7 cellular contexts compared by ENCODE assay signal in genomic region chr6:25404693-25405169, GRCh38.
DNase-seq lines count a peak whose midpoint lies in the region; ATAC-seq lines count a peak whose summit lies in the region.

No MANE protein-coding gene starts in this region.

- DNase-seq in T-helper 2 cell, result peak in 3 of 5 experiments; percentile 3 to 85 (median 12)
- peak; percentile 4 to 47 (median 7) for DNase-seq in effector memory CD8-positive, alpha-beta T cell
- DNase-seq in stimulated activated naive CD4-positive, alpha-beta T cell treated with Interleukin-2 at 50 U/mL for 16 hours (lab: John Stamatoyannopoulos, UW), result peak; percentile 2
- no peak for DNase-seq in NCI-H2196 (lab: John Stamatoyannopoulos, UW; ENCODE audit: unreplicated experiment)
- DNase-seq in DMS53 treated with DMSO at 0.1 percent for 48 hours (lab: John Stamatoyannopoulos, UW; ENCODE audit: unreplicated experiment), result no peak

- peaks cover 13 to 16% of the 10 kb centered on the region in 2 donors for H3K4me1 Mint-ChIP-seq in effector memory CD8-positive, alpha-beta T cell (ENCODE audit: low read depth in 2 of 2)

- ATAC-seq in GM19324 (IDR thresholded peaks at IDR 0.05; ENCODE audit: low FRiP score, unreplicated experiment) (peak; percentile 90), HG03045 (IDR thresholded peaks at IDR 0.05; ENCODE audit: unreplicated experiment) (peak; percentile 92)
- peak; percentile 87 for ATAC-seq in effector memory CD8-positive, alpha-beta T cell (replicated peaks)

- no peaks in the 10 kb centered on the region for H3K9me3 Mint-ChIP-seq in effector memory CD8-positive, alpha-beta T cell

- no peaks in the 10 kb centered on the region for H3K27me3 Mint-ChIP-seq in effector memory CD8-positive, alpha-beta T cell

- peaks cover 5% of the 10 kb centered on the region for H3K36me3 Mint-ChIP-seq in effector memory CD8-positive, alpha-beta T cell (ENCODE audit: insufficient read depth)

- no peak overlapping the region for H3K4me3 Mint-ChIP-seq in effector memory CD8-positive, alpha-beta T cell

- H3K27ac Mint-ChIP-seq in effector memory CD8-positive, alpha-beta T cell, result no peak overlapping the region

Comparison
In these comparisons a context has a peak if more than half of its experiments do, and no peak if none do; other contexts are left out.
1. DNase-seq: peak in T-helper 2 cell (3 of 5), effector memory CD8-positive, alpha-beta T cell (3 of 3) and stimulated activated naive CD4-positive, alpha-beta T cell treated with Interleukin-2 at 50 U/mL for 16 hours (single experiment); none in NCI-H2196 (single experiment) and DMS53 treated with DMSO at 0.1 percent for 48 hours (single experiment).
2. Peak in every context shown above with its lines, with median percentiles within 50 percentile points of each other: ATAC-seq.